12 cellular contexts compared by ENCODE assay signal in the genomic region with DNA sequence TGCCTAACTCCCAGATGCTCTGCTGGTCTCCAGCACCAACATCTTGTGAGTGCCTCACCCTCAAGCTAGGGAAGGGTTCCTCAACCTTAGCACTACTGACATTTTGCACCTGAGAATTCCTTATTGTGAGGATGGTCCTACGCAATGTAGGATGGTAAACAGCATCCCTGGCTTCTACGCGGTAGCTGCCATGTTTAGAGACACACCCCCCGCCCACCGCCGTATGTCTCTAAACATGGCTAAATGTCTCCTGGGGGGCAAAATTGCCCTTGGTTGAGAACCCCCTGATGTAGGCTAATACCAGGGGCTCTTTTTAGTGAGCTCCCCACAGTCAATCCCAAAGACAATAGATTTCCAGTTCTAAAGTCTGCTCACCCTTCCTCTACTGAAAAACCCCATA. TPM values are rescaled to one million over a fixed set of nuclear protein-coding genes. Genes with fewer than 3 reads are reported as not detected.
DNase-seq lines count a peak whose midpoint lies in the region; ATAC-seq and TF ChIP-seq lines count a peak whose summit lies in the region.
"Had no signal": no experiment of that assay in that cellular context is flagged by ENCODE, and none has a peak within 500 bp of the region (broad histone marks: within the 10 kb centered on the region; RNA-seq: fewer than 3 reads in every experiment).

No MANE protein-coding gene starts in this region.

- H3K4me1 Mint-ChIP-seq in CD8-positive, alpha-beta T cell (ENCODE audit: low read depth) = peaks cover 72% of the 10 kb centered on the region
- peaks cover 53% of the 10 kb centered on the region for H3K4me1 Mint-ChIP-seq in activated naive CD8-positive, alpha-beta T cell treated with anti-CD3 and anti-CD28 coated beads, Interleukin-2, amount 10 ng/mL, durations not matched to agents 7 days and 5 days
- peaks cover 66% of the 10 kb centered on the region for H3K4me1 Mint-ChIP-seq in neural progenitor cell

- H3F3A ChIP-seq in neural progenitor cell (ENCODE audit: low read depth) = peaks cover 63% of the 10 kb centered on the region

- no peak for TF ChIP-seq CTCF in CD8-positive, alpha-beta T cell (IDR thresholded peaks at IDR 0.05)
- TF ChIP-seq CTCF in neural progenitor cell (IDR thresholded peaks at IDR 0.05) = no peak

- no peaks in the 10 kb centered on the region for H3K9me3 Mint-ChIP-seq in CD8-positive, alpha-beta T cell
- no peaks in the 10 kb centered on the region for H3K9me3 Mint-ChIP-seq in activated naive CD8-positive, alpha-beta T cell treated with anti-CD3 and anti-CD28 coated beads, Interleukin-2, amount 10 ng/mL, durations not matched to agents 7 days and 5 days
- H3K9me3 Mint-ChIP-seq in neural progenitor cell = no peaks in the 10 kb centered on the region

- peaks cover 0 to 6% (median 4%) of the 10 kb centered on the region in 11 experiments; a peak in 10 of 22 replicates for H3K36me3 ChIP-seq in BLaER1 treated with 17β-estradiol and CSF1 and Interleukin-3, amounts not matched to agents 10 nM and 100 nM
- no peaks in the 10 kb centered on the region for H3K36me3 ChIP-seq in CD8-positive, alpha-beta T cell (ENCODE audit: insufficient read depth, low read length)
- no peaks in the 10 kb centered on the region for H3K36me3 ChIP-seq in neural progenitor cell
- H3K36me3 ChIP-seq: prostate gland had no signal

- H3K9me3 ChIP-seq in BLaER1 treated with 17β-estradiol and CSF1 and Interleukin-3, amounts not matched to agents 10 nM and 100 nM (replicated peaks in 1 of 11) = no peaks in the 10 kb centered on the region
- no peaks in the 10 kb centered on the region for H3K9me3 ChIP-seq in CD8-positive, alpha-beta T cell (ENCODE audit: low read length)
- no peaks in the 10 kb centered on the region for H3K9me3 ChIP-seq in neural progenitor cell (ENCODE audit: low read depth)
- H3K9me3 ChIP-seq: prostate gland had no signal

- peak overlapping the region in 8 of 11 experiments; percentile 76 to 92 (median 90); a peak in 9 of 22 replicates for H3K9ac ChIP-seq in BLaER1 treated with 17β-estradiol and CSF1 and Interleukin-3, amounts not matched to agents 10 nM and 100 nM
- no peak overlapping the region for H3K9ac ChIP-seq in neural progenitor cell

- no peak for ATAC-seq in CD8-positive, alpha-beta T cell
- no peak for ATAC-seq in activated naive CD8-positive, alpha-beta T cell treated with anti-CD3 and anti-CD28 coated beads, Interleukin-2, amount 10 ng/mL, durations not matched to agents 7 days and 5 days (ENCODE audit: low read depth)
- ATAC-seq in GM21723 (IDR thresholded peaks at IDR 0.05; ENCODE audit: unreplicated experiment) = no peak
- no peak for ATAC-seq in GM21381 (IDR thresholded peaks at IDR 0.05; ENCODE audit: unreplicated experiment)
- no peak for ATAC-seq in GM18873 (IDR thresholded peaks at IDR 0.05; ENCODE audit: low FRiP score, unreplicated experiment)

- peaks cover 21% of the 10 kb centered on the region for H3K36me3 Mint-ChIP-seq in CD8-positive, alpha-beta T cell
- H3K36me3 Mint-ChIP-seq in activated naive CD8-positive, alpha-beta T cell treated with anti-CD3 and anti-CD28 coated beads, Interleukin-2, amount 10 ng/mL, durations not matched to agents 7 days and 5 days = peaks cover 13% of the 10 kb centered on the region
- H3K36me3 Mint-ChIP-seq in neural progenitor cell = peaks cover 9% of the 10 kb centered on the region

- H4K20me1 ChIP-seq in BLaER1 treated with 17β-estradiol and CSF1 and Interleukin-3, amounts not matched to agents 10 nM and 100 nM = peaks cover 14 to 19% (median 15%) of the 10 kb centered on the region in 11 experiments; a peak in 20 of 22 replicates
- peaks cover 16% of the 10 kb centered on the region for H4K20me1 ChIP-seq in neural progenitor cell (ENCODE audit: low read depth)

- H3K27ac ChIP-seq in BLaER1 treated with 17β-estradiol and CSF1 and Interleukin-3, amounts not matched to agents 10 nM and 100 nM = peak overlapping the region in 9 of 11 experiments; percentile 75 to 98 (median 90); a peak in 15 of 22 replicates
- H3K27ac ChIP-seq in CD8-positive, alpha-beta T cell (ENCODE audit: low read depth, low read length) = no peak overlapping the region
- H3K27ac ChIP-seq in neural progenitor cell = no peak overlapping the region
- H3K27ac ChIP-seq: prostate gland had no signal

- peaks cover 21% of the 10 kb centered on the region for H3K79me2 ChIP-seq in neural progenitor cell (ENCODE audit: low read depth)

- H2AFZ ChIP-seq in neural progenitor cell (replicated peaks) = no peak overlapping the region

- H3K27ac Mint-ChIP-seq in CD8-positive, alpha-beta T cell = peak overlapping the region; percentile 75
- peak overlapping the region; percentile 61 for H3K27ac Mint-ChIP-seq in activated naive CD8-positive, alpha-beta T cell treated with anti-CD3 and anti-CD28 coated beads, Interleukin-2, amount 10 ng/mL, durations not matched to agents 7 days and 5 days
- peak overlapping the region; percentile 70 for H3K27ac Mint-ChIP-seq in neural progenitor cell

- POLR2A ChIA-PET in CD8-positive, alpha-beta T cell (lab: Charles Lee) = interaction anchor here (0.9 kb wide), 1 partner anchor 9 kb away, joined by 3 read pairs; no protein-coding TSS in a partner anchor
- POLR2A ChIA-PET in activated naive CD8-positive, alpha-beta T cell treated with anti-CD3 and anti-CD28 coated beads, Interleukin-2, amount 10 ng/mL, durations not matched to agents 7 days and 5 days (lab: Charles Lee) = interaction anchor here (1.7 to 4.7 kb wide), 2 partner anchors 35 to 70 kb away, joined by 10 to 25 read pairs; a partner anchor contains a TSS

- intact Hi-C loops in CD8-positive, alpha-beta T cell (cut with DNase I, micrococcal nuclease) = loop anchor here in 1 of 2 experiments (10.0 kb wide), 1 partner anchor 969 kb away; no protein-coding TSS in a partner anchor

- no peaks in the 10 kb centered on the region for H3K27me3 Mint-ChIP-seq in CD8-positive, alpha-beta T cell (ENCODE audit: low read depth)
- H3K27me3 Mint-ChIP-seq in activated naive CD8-positive, alpha-beta T cell treated with anti-CD3 and anti-CD28 coated beads, Interleukin-2, amount 10 ng/mL, durations not matched to agents 7 days and 5 days = no peaks in the 10 kb centered on the region
- H3K27me3 Mint-ChIP-seq in neural progenitor cell (ENCODE audit: insufficient read depth, low read depth) = peaks cover 9% of the 10 kb centered on the region

- no peak overlapping the region for H3K4me3 ChIP-seq in BLaER1 treated with 17β-estradiol and CSF1 and Interleukin-3, amounts not matched to agents 10 nM and 100 nM
- no peak overlapping the region for H3K4me3 ChIP-seq in CD8-positive, alpha-beta T cell (ENCODE audit: low read depth, low read length)
- H3K4me3 ChIP-seq in neural progenitor cell = no peak overlapping the region
- H3K4me3 ChIP-seq: prostate gland had no signal

- H3K27me3 ChIP-seq in BLaER1 treated with 17β-estradiol and CSF1 and Interleukin-3, amounts not matched to agents 10 nM and 100 nM = no peaks in the 10 kb centered on the region
- no peaks in the 10 kb centered on the region for H3K27me3 ChIP-seq in CD8-positive, alpha-beta T cell (ENCODE audit: insufficient read depth, low read length)
- peaks cover 15% of the 10 kb centered on the region for H3K27me3 ChIP-seq in neural progenitor cell

- peak overlapping the region; percentile 89 to 99 (median 98) for H3K4me2 ChIP-seq in BLaER1 treated with 17β-estradiol and CSF1 and Interleukin-3, amounts not matched to agents 10 nM and 100 nM
- no peak overlapping the region for H3K4me2 ChIP-seq in neural progenitor cell

- DNase-seq in CD8-positive, alpha-beta T cell = no peak
- DNase-seq in activated naive CD8-positive, alpha-beta T cell treated with anti-CD3 and anti-CD28 coated beads, Interleukin-2, amount 10 ng/mL, durations not matched to agents 7 days and 5 days = no peak
- no peak for DNase-seq in neural progenitor cell (ENCODE audit: low spot score)
- DNase-seq: foreskin fibroblast; NCI-H1092; NCI-H2227 treated with DMSO at 0.1 percent for 48 hours; stimulated activated CD8-positive, alpha-beta memory T cell treated with anti-CD3 and anti-CD28 coated beads, Interleukin-4, amount 100 ng/mL, for 48 hours had no signal

- peak overlapping the region; percentile 29 for H3K4me3 Mint-ChIP-seq in CD8-positive, alpha-beta T cell
- no peak overlapping the region for H3K4me3 Mint-ChIP-seq in activated naive CD8-positive, alpha-beta T cell treated with anti-CD3 and anti-CD28 coated beads, Interleukin-2, amount 10 ng/mL, durations not matched to agents 7 days and 5 days
- H3K4me3 Mint-ChIP-seq in neural progenitor cell = no peak overlapping the region

- CTCF ChIA-PET in CD8-positive, alpha-beta T cell (lab: Charles Lee) = interaction anchor here (1.1 to 10.1 kb wide), 2 partner anchors 33 to 53 kb away, joined by 5 to 245 read pairs; no protein-coding TSS in a partner anchor

- peaks cover 63 to 75% (median 71%) of the 10 kb centered on the region in 10 experiments for H3K4me1 ChIP-seq in BLaER1 treated with 17β-estradiol and CSF1 and Interleukin-3, amounts not matched to agents 10 nM and 100 nM
- H3K4me1 ChIP-seq in CD8-positive, alpha-beta T cell (ENCODE audit: insufficient read depth, low read length) = peaks cover 70% of the 10 kb centered on the region
- H3K4me1 ChIP-seq in neural progenitor cell = peaks cover 40% of the 10 kb centered on the region

RNA-seq across cellular contexts. Expression of a gene that starts 2.5 kb away (rescaled TPM):
- total RNA-seq in CD8-positive, alpha-beta T cell = 100 to 1,000 TPM; 113 to 117 TPM
- total RNA-seq in activated naive CD8-positive, alpha-beta T cell treated with anti-CD3 and anti-CD28 coated beads, Interleukin-2, amount 10 ng/mL, durations not matched to agents 7 days and 5 days = 100 to 1,000 TPM; 234 to 237 TPM
- 35.0 and 81.1 TPM in 2 replicates for total RNA-seq in neural progenitor cell (ENCODE audit: low replicate concordance)

RNA-seq across cellular contexts. Expression of a gene that starts 4.2 kb away (rescaled TPM):
- total RNA-seq in CD8-positive, alpha-beta T cell = 10 to 100 TPM; 18.4 to 21.6 TPM
- 10 to 100 TPM; 51.7 to 52.5 TPM for total RNA-seq in activated naive CD8-positive, alpha-beta T cell treated with anti-CD3 and anti-CD28 coated beads, Interleukin-2, amount 10 ng/mL, durations not matched to agents 7 days and 5 days
- total RNA-seq in neural progenitor cell (ENCODE audit: low replicate concordance) = 44.9 and 69.4 TPM in 2 replicates

RNA-seq across cellular contexts. Expression of a gene that starts 28.5 kb away (rescaled TPM):
- total RNA-seq in CD8-positive, alpha-beta T cell = under 1 TPM in 1 of 2 experiments, not detected in 1; 0.08 TPM
- under 1 TPM; 0.17 to 0.19 TPM for total RNA-seq in activated naive CD8-positive, alpha-beta T cell treated with anti-CD3 and anti-CD28 coated beads, Interleukin-2, amount 10 ng/mL, durations not matched to agents 7 days and 5 days
- 0.06 TPM in 1 of 2 replicates, not detected in the other for total RNA-seq in neural progenitor cell (ENCODE audit: low replicate concordance)

Comparison
In these comparisons a context has a peak if more than half of its experiments do, and no peak if none do; other contexts are left out.
1. H3K27ac ChIP-seq: peak in BLaER1 treated with 17β-estradiol and CSF1 and Interleukin-3, amounts not matched to agents 10 nM and 100 nM (9 of 11); none in CD8-positive, alpha-beta T cell (single experiment) and neural progenitor cell (single experiment).
2. Peak in every context shown above with its lines, with median percentiles within 50 percentile points of each other: H3K27ac Mint-ChIP-seq.